ENCODE assay signal across 20 cellular contexts in the genomic region with DNA sequence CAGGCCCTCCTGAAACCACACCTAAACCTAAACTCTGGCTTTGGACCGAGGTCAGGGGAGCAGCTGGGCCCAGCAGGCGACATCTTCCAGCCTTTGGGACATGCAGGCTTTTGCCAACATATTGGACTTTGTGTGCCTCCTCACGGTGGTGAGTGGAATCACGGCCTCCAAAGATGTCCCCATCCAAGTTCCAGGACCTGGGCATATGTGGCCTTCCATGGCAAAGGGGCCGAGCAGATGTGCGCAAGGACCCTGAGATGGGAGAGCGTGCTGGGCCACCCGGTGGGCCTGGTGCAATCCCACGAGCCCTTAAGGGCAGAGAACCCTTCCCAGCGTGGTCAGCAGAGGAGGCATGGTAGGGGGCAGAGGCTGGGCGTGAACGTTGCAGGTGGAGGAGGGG.
DNase-seq lines count a peak whose midpoint lies in the region; ATAC-seq, FAIRE-seq and TF ChIP-seq lines count a peak whose summit lies in the region.
"Had no signal": no experiment of that assay in that cellular context is flagged by ENCODE, and none has a peak within 500 bp of the region (broad histone marks: within the 10 kb centered on the region; RNA-seq: fewer than 3 reads in every experiment).

No MANE protein-coding gene starts in this region.

- H3K4me3 Mint-ChIP-seq in type B pancreatic cell: no peak overlapping the region
- H3K4me3 Mint-ChIP-seq: CD14-positive monocyte; T-helper 2 cell treated with Interferon-gamma antibody and Interleukin-4, amounts not matched to agents 5 μg/mL and 100 μg/mL, for 36 hours had no signal

- H3K9me1 ChIP-seq in K562 (ENCODE audit: control insufficient read depth, insufficient read depth, low read length): no peaks in the 10 kb centered on the region

- H3K4me3 ChIP-seq in HepG2 (replicated peaks in 1 of 3; ENCODE audit: insufficient read depth in 1 of 3, low read depth in 2 of 3, low read length in 3 of 3): no peak overlapping the region
- no peak overlapping the region for H3K4me3 ChIP-seq in right lobe of liver
- no peak overlapping the region for H3K4me3 ChIP-seq in K562

- no peak overlapping the region for H3K27ac ChIP-seq in HepG2 (ENCODE audit: extremely low read length, insufficient read depth, low read length)
- H3K27ac ChIP-seq in right lobe of liver: no peak overlapping the region
- no peak overlapping the region for H3K27ac ChIP-seq in K562 (ENCODE audit: extremely low read depth, low read depth, low read length)

- H4K20me1 ChIP-seq in HepG2 (ENCODE audit: insufficient read depth, low read length): no peaks in the 10 kb centered on the region
- H4K20me1 ChIP-seq in K562 (replicated peaks; ENCODE audit: control insufficient read depth, insufficient read depth, low read length): 0 out of 2 replicates have a peak, but pooled peaks cover 7% of the 10 kb centered on the region

- POLR2A ChIA-PET in HepG2 (lab: Yijun Ruan, JAX): no interaction called here
- POLR2A ChIA-PET in K562 (lab: Yijun Ruan, JAX): no interaction called here

- no peaks in the 10 kb centered on the region for H3K4me1 Mint-ChIP-seq in type B pancreatic cell (ENCODE audit: unreplicated experiment)
- H3K4me1 Mint-ChIP-seq: CD14-positive monocyte had no signal

- H3K27me3 Mint-ChIP-seq in type B pancreatic cell: no peaks in the 10 kb centered on the region

- DNase-seq in HepG2 (ENCODE audit: low spot score) (no peak), right lobe of liver (no peak), K562 (ENCODE audit: extremely low read depth in 1 of 4, low spot score in 3 of 4) (peak in 1 of 4 experiments; percentile 11), type B pancreatic cell (ENCODE audit: extremely low spot score, unreplicated experiment) (peak; percentile 62), ureter (ENCODE audit: low spot score) (no peak), retina (no peak), NCI-H2081 (lab: John Stamatoyannopoulos, UW) (no peak)
- DNase-seq: ACHN, AML-193, COR-L47, DMS79, Kasumi-1, NCI-H1930, NCI-H2171, NCI-H446 treated with DMSO at 0.1 percent for 48 hours, SIG-M5, SW 1271 had no signal

- CTCF ChIA-PET in HepG2 (lab: Yijun Ruan, JAX; ENCODE audit: low intra/inter-chr PET ratio, low total read pairs): no interaction called here
- CTCF ChIA-PET in K562 (lab: Yijun Ruan, JAX; ENCODE audit: low intra/inter-chr PET ratio): interaction anchor here (1.3 kb wide), 1 partner anchor 150 kb away, joined by 3 read pairs; no protein-coding TSS in a partner anchor

- TF ChIP-seq RAD21 in HepG2 (CRISPR knock-in tag; IDR thresholded peaks at IDR 0.05): no peak
- TF ChIP-seq RAD21 in Ishikawa (IDR thresholded peaks at IDR 0.05; ENCODE audit: low read depth): peak; percentile 13; the same call in 1 of the 2 replicates
- peak in 1 of 2 experiments; percentile 57; a peak in 2 of 4 replicates for TF ChIP-seq RAD21 in K562 (CRISPR knock-in tag; conservative IDR thresholded peaks at IDR 0.05 in 1 of 2, IDR thresholded peaks at IDR 0.05 in 1 of 2)

- H3K27me3 ChIP-seq in HepG2 (ENCODE audit: control insufficient read depth in 1 of 2, insufficient read depth in 2 of 2, low read length in 2 of 2) (peaks cover 6 to 16% of the 10 kb centered on the region in 2 experiments; a peak in 4 of 5 replicates), right lobe of liver (no peaks in the 10 kb centered on the region), K562 (ENCODE audit: control insufficient read depth in 2 of 2, insufficient read depth in 2 of 2, low read length in 2 of 2) (peaks cover 16 to 57% of the 10 kb centered on the region in 2 experiments; a peak in 3 of 5 replicates)

- TF ChIP-seq CTCF in HepG2 (CRISPR knock-in tag; IDR thresholded peaks at IDR 0.05) (peak; percentile 40), right lobe of liver (IDR thresholded peaks at IDR 0.05) (no peak), K562 (IDR thresholded peaks at IDR 0.05 in 2 of 3, conservative IDR thresholded peaks at IDR 0.05 in 1 of 3; ENCODE audit: insufficient read depth in 2 of 3, low read depth in 1 of 3, low read length in 3 of 3) (peak; percentile 34 to 49 (median 36); a peak in 4 of 6 replicates), type B pancreatic cell (conservative IDR thresholded peaks at IDR 0.05) (no peak)

- H3K9ac ChIP-seq in HepG2 (ENCODE audit: insufficient read depth, low read depth, low read length): no peak overlapping the region
- H3K9ac ChIP-seq in K562 (ENCODE audit: insufficient read depth in 1 of 2, low read depth in 2 of 2, low read length in 2 of 2): no peak overlapping the region; a peak in 1 of 4 replicates

- intact Hi-C loops in HepG2 (cut with micrococcal nuclease; ENCODE audit: unreplicated experiment) (no loop called here), right lobe of liver (cut with DNase I) (no loop called here), K562 (cut with micrococcal nuclease) (loop anchor here (5.0 kb wide), 1 partner anchor 149 kb away; no protein-coding TSS in a partner anchor)

- peak; percentile 26; the same call in 2 of the 3 replicates for ATAC-seq in HepG2
- ATAC-seq in right lobe of liver: no peak
- peak; percentile 69 for ATAC-seq in K562

- in situ Hi-C loops in HepG2 (cut with HindIII; ENCODE audit: extremely low pct_ligation_motif_present, low pct_unique_long_range_greater_than_20kb): loop anchor here (25.0 kb wide), 1 partner anchor 149 kb away; the partner anchor contains the start of gene C1orf174
- in situ Hi-C loops in K562 (cut with MboI): no loop called here

- H3K4me1 ChIP-seq in HepG2 (ENCODE audit: insufficient read depth, low read length) (no peaks in the 10 kb centered on the region), right lobe of liver (no peaks in the 10 kb centered on the region), K562 (replicated peaks in 1 of 2; ENCODE audit: control insufficient read depth in 2 of 2, insufficient read depth in 2 of 2, low read length in 2 of 2) (peaks cover 0 to 4% of the 10 kb centered on the region in 2 experiments; a peak in 1 of 5 replicates)

- H3K9me3 Mint-ChIP-seq in type B pancreatic cell: no peaks in the 10 kb centered on the region
- H3K9me3 Mint-ChIP-seq: T-helper 2 cell treated with Interferon-gamma antibody and Interleukin-4, amounts not matched to agents 5 μg/mL and 100 μg/mL, for 36 hours had no signal

- no peak for TF ChIP-seq POLR2A in HepG2 (IDR thresholded peaks at IDR 0.05; ENCODE audit: insufficient read depth in 1 of 2, low read depth in 2 of 2, low read length in 2 of 2)
- no peak for TF ChIP-seq POLR2A in right lobe of liver (IDR thresholded peaks at IDR 0.05)
- TF ChIP-seq POLR2A in K562 (conservative IDR thresholded peaks at IDR 0.05): no peak

- H3K79me2 ChIP-seq in HepG2 (ENCODE audit: insufficient read depth, low read length) (no peaks in the 10 kb centered on the region), K562 (ENCODE audit: control insufficient read depth, insufficient read depth, low read length) (no peaks in the 10 kb centered on the region)

- H2AFZ ChIP-seq in HepG2 (ENCODE audit: low read length): no peak overlapping the region
- H2AFZ ChIP-seq in K562 (ENCODE audit: low read depth, low read length): no peak overlapping the region

- no CpG with 5 or more reads among the region's 12 CpGs for WGBS in HepG2 (ENCODE audit: low lambda C conversion rate)
- 70% methylated on average over 2 of the region's 12 CpGs for WGBS in right lobe of liver (ENCODE audit: insufficient coverage, low coverage, low lambda C conversion rate, missing lambda C conversion rate)
- 2% methylated on average over 12 of the region's 12 CpGs for WGBS in K562 (ENCODE audit: insufficient coverage, low coverage, missing lambda C conversion rate)

- no peaks in the 10 kb centered on the region for H3K36me3 Mint-ChIP-seq in type B pancreatic cell
- H3K36me3 Mint-ChIP-seq: CD14-positive monocyte had no signal

- no TSS peak for BruUV-seq in HepG2 (replicated peaks; lab: Mats Ljungman, UMichigan)
- BruUV-seq in K562 (replicated peaks; lab: Mats Ljungman, UMichigan): no TSS peak

- H3K36me3 ChIP-seq in HepG2 (replicated peaks in 1 of 2; ENCODE audit: control insufficient read depth in 1 of 2, insufficient read depth in 2 of 2, low read length in 2 of 2) (no peaks in the 10 kb centered on the region), right lobe of liver (no peaks in the 10 kb centered on the region), K562 (ENCODE audit: control insufficient read depth, insufficient read depth, low read length) (no peaks in the 10 kb centered on the region)

- FAIRE-seq in HepG2 (lab: Jason Lieb, UNC) (no peak), K562 (lab: Jason Lieb, UNC) (no peak)

- H3K27ac Mint-ChIP-seq in type B pancreatic cell: no peak overlapping the region
- H3K27ac Mint-ChIP-seq: CD14-positive monocyte; T-helper 2 cell treated with Interferon-gamma antibody and Interleukin-4, amounts not matched to agents 5 μg/mL and 100 μg/mL, for 36 hours had no signal

- no peak overlapping the region for H3K4me2 ChIP-seq in HepG2 (ENCODE audit: low read depth, low read length)
- H3K4me2 ChIP-seq in K562 (ENCODE audit: insufficient read depth, low read length): no peak overlapping the region

- TF ChIP-seq EP300 in HepG2 (IDR thresholded peaks at IDR 0.05; ENCODE audit: low read depth in 2 of 2, low read length in 2 of 2) (no peak), HepG2 (CRISPR knock-in tag; IDR thresholded peaks at IDR 0.05; ENCODE audit: borderline replicate concordance) (no peak), Ishikawa (IDR thresholded peaks at IDR 0.05; ENCODE audit: borderline replicate concordance) (no peak), K562 (IDR thresholded peaks at IDR 0.05; ENCODE audit: low read length) (no peak)

- peaks cover 8% of the 10 kb centered on the region for H3K9me3 ChIP-seq in HepG2 (ENCODE audit: low read length)
- no peaks in the 10 kb centered on the region for H3K9me3 ChIP-seq in right lobe of liver
- H3K9me3 ChIP-seq in K562 (replicated peaks; ENCODE audit: control insufficient read depth, insufficient read depth, low read depth, low read length): no peaks in the 10 kb centered on the region; the same call in 1 of the 2 replicates

TF ChIP-seq in HepG2, 621 proteins besides CTCF, POLR2A, EP300 and RAD21:
- TF ChIP-seq NR2F6 (IDR thresholded peaks at IDR 0.05) (no peak), NR2F6 (CRISPR knock-in tag; IDR thresholded peaks at IDR 0.05) (no peak), SSRP1 (CRISPR knock-in tag; IDR thresholded peaks at IDR 0.05) (no peak), STAG1 (CRISPR knock-in tag; IDR thresholded peaks at IDR 0.05) (peak; percentile 45)

TF ChIP-seq in Ishikawa, 13 proteins besides CTCF, POLR2A, EP300 and RAD21 (continues in another document):
- TF ChIP-seq ZBTB7A (IDR thresholded peaks at IDR 0.05; ENCODE audit: low read depth): no peak
- TF ChIP-seq NFIC (IDR thresholded peaks at IDR 0.05): no peak
- TF ChIP-seq EGR1 (IDR thresholded peaks at IDR 0.05): no peak
- TF ChIP-seq YY1 (IDR thresholded peaks at IDR 0.05; ENCODE audit: low read depth): no peak
- TF ChIP-seq TCF12 (IDR thresholded peaks at IDR 0.05; ENCODE audit: low read depth): no peak

TF ChIP-seq in K562, 482 proteins besides CTCF, POLR2A, EP300 and RAD21:
- TF ChIP-seq ZBTB1 (CRISPR knock-in tag; IDR thresholded peaks at IDR 0.05; ENCODE audit: borderline replicate concordance, low read depth): no peak
- 0 out of 2 replicates have a peak, but pooled peaks have one; percentile 3 for TF ChIP-seq SMC3 (conservative IDR thresholded peaks at IDR 0.05; ENCODE audit: insufficient read depth, low read depth, low read length)

Comparison
In these comparisons a context has a peak if more than half of its experiments do, and no peak if none do; other contexts are left out.
1. ATAC-seq: peak in HepG2 (single experiment) and K562 (single experiment); none in right lobe of liver (0 of 4).
2. CTCF ChIP-seq: peak in HepG2 (single experiment) and K562 (3 of 3); none in right lobe of liver (0 of 4) and type B pancreatic cell (single experiment).
3. Of the 241 proteins assayed by ChIP-seq in both HepG2 and K562: peak only in HepG2: STAG1; only in K562: SMC3; in both: CTCF; in neither: 237; mixed calls (peak in some experiments, not most) for 1.